ENCODE assay signal across 8 cellular contexts in genomic region chr9:97632992-97633858, GRCh38. TPM values are rescaled to one million over a fixed set of nuclear protein-coding genes. Genes with fewer than 3 reads are reported as not detected.
DNase-seq lines count a peak whose midpoint lies in the region; ATAC-seq, FAIRE-seq and TF ChIP-seq lines count a peak whose summit lies in the region.

Gene NCBP1 (plus strand): TSS chr9:97633821. CDS start chr9:97633882, 61 bp downstream.
Gene TSTD2 (minus strand): TSS chr9:97633368. CDS start chr9:97627562, 5,806 bp downstream.

- H3K4me3 ChIP-seq in body of pancreas (peak within 1 kb of the TSS; percentile 74 to 97), gastrocnemius medialis (peak within 1 kb of the TSS; percentile 86 to 92 (median 88))

- H3K9me3 ChIP-seq in body of pancreas (no peaks in the 10 kb centered on the region), gastrocnemius medialis (no peaks in the 10 kb centered on the region)

- H3K4me1 ChIP-seq in body of pancreas = peaks cover 44% of the 10 kb centered on the region
- peaks cover 53 to 56% of the 10 kb centered on the region in 2 donors for H3K4me1 ChIP-seq in gastrocnemius medialis

- TF ChIP-seq CTCF in 22Rv1 (IDR thresholded peaks at IDR 0.05) = no peak
- TF ChIP-seq CTCF in body of pancreas (IDR thresholded peaks at IDR 0.05) = peak in 2 of 7 experiments; percentile 25
- peak in 1 of 5 experiments; percentile 8 for TF ChIP-seq CTCF in gastrocnemius medialis (IDR thresholded peaks at IDR 0.05 in 4 of 5, conservative IDR thresholded peaks at IDR 0.05 in 1 of 5)

- DNase-seq in NCI-H2107 treated with DMSO at 0.1 percent for 48 hours (lab: John Stamatoyannopoulos, UW; ENCODE audit: unreplicated experiment) (peak; percentile 86), body of pancreas (peak; percentile 97 to 98 (median 98)), iPS DF 4.7 (ENCODE audit: extremely low read depth, low spot score) (peak; percentile 74), gastrocnemius medialis (peak; percentile 96 to 98)

- 0 to 1% methylated on average over 12 to 83 of the region's 83 CpGs for WGBS in body of pancreas, 2 donors

- FAIRE-seq in TTC549 (lab: Jason Lieb, UNC) = peak; percentile 80

- TF ChIP-seq POLR2A in body of pancreas (IDR thresholded peaks at IDR 0.05) (peak; percentile 75 to 91 (median 82)), gastrocnemius medialis (IDR thresholded peaks at IDR 0.05) (peak; percentile 83 to 87)

- intact Hi-C loops in body of pancreas (cut with DNase I) (no loop called here), gastrocnemius medialis (cut with DNase I; ENCODE audit: low total_unique reads) (loop anchor here (2.0 to 10.0 kb wide), 6 partner anchors 64 to 1218 kb away; partner anchors contain the start of genes ANKS6, ANP32B, TBC1D2 and XPA)

- H3K27me3 ChIP-seq in body of pancreas = no peaks in the 10 kb centered on the region
- H3K27me3 ChIP-seq in gastrocnemius medialis = no peaks in the 10 kb centered on the region

- H3K36me3 ChIP-seq in body of pancreas (replicated peaks in 1 of 2; ENCODE audit: insufficient read depth in 1 of 2, low read depth in 2 of 2) (no peaks in the 10 kb centered on the region), gastrocnemius medialis (no peaks in the 10 kb centered on the region)

- in situ Hi-C loops in gastrocnemius medialis (cut with MboI; ENCODE audit: low sequenced_read_pairs in 4 of 4) = no loop called here

- ATAC-seq in GM18520 (IDR thresholded peaks at IDR 0.05; ENCODE audit: unreplicated experiment) = peak; percentile 86
- peak; percentile 88 for ATAC-seq in HG03064 (IDR thresholded peaks at IDR 0.05; ENCODE audit: low read depth, unreplicated experiment)
- peak; percentile 92 for ATAC-seq in body of pancreas
- peak; percentile 87 to 88 for ATAC-seq in gastrocnemius medialis

- H3K27ac ChIP-seq in 22Rv1 = peak within 1 kb of the TSS; percentile 98
- H3K27ac ChIP-seq in body of pancreas = peak within 1 kb of the TSS; percentile 93 to 99 (median 98)
- H3K27ac ChIP-seq in gastrocnemius medialis = peak within 1 kb of the TSS; percentile 91 to 99 (median 98)

RNA-seq across cellular contexts. Expression of gene NCBP1, which starts in this region (rescaled TPM):
- total RNA-seq in body of pancreas (10 to 100 TPM; 11.4 to 14.5 TPM), gastrocnemius medialis (10 to 100 TPM in 3 of 4 donors, 1 to 10 TPM in 1; 8.2 to 17.2 (median 15.7) TPM)

RNA-seq across cellular contexts. Expression of gene TSTD2, which starts in this region (rescaled TPM):
- total RNA-seq in body of pancreas (10 to 100 TPM; 10.9 to 16.6 TPM), gastrocnemius medialis (10 to 100 TPM; 11.6 to 19.9 (median 14.5) TPM)

Comparison
In these comparisons a context has a peak if more than half of its experiments do, and no peak if none do; other contexts are left out.
1. Peak in every context shown above with its lines: DNase-seq, ATAC-seq, H3K4me3 ChIP-seq and H3K27ac ChIP-seq.